In the genomic region with DNA sequence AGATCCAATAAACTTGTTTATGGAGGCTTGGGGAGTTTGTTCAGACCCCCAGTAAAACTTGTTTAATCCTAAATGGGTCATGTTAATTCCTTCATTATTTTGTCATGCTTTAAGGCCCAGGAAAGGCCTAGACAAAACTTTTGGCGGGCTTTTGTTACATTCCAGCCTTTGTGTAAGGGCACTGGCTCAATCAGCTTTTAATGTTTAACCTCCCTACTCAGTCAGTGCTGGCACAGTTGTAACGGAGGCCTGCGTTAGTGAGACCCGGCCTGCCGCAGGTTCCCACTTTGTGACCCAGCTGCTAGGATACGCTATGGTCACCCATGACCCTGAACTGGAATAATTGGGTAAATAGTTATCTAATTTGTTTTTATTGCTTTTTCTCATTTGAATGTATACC, we compare ENCODE assay signal across 16 cellular contexts. TPM values are rescaled to one million over a fixed set of nuclear protein-coding genes. Genes with fewer than 3 reads are reported as not detected.
A peak's percentile ranks its signal among the peaks of the same experiment; 100 is the strongest.
DNase-seq lines count a peak whose midpoint lies in the region; ATAC-seq and TF ChIP-seq lines count a peak whose summit lies in the region.
"Had no signal": no experiment of that assay in that cellular context is flagged by ENCODE, and none has a peak within 500 bp of the region (broad histone marks: within the 10 kb centered on the region; RNA-seq: fewer than 3 reads in every experiment).

No MANE protein-coding gene starts in this region.

- H3K27ac Mint-ChIP-seq in GM23338 (no peak overlapping the region), progenitor cell of endocrine pancreas (peak overlapping the region; percentile 91), type B pancreatic cell (no peak overlapping the region)
- peak overlapping the region; percentile 26 for H3K27ac Mint-ChIP-seq in activated naive CD8-positive, alpha-beta T cell treated with anti-CD3 and anti-CD28 coated beads for 36 hours
- H3K27ac Mint-ChIP-seq: CD8-positive, alpha-beta memory T cell had no signal

- DNase-seq in GM23338 (ENCODE audit: low spot score) = no peak
- DNase-seq in activated naive CD8-positive, alpha-beta T cell treated with anti-CD3 and anti-CD28 coated beads for 36 hours = no peak
- DNase-seq in kidney tubule cell (ENCODE audit: low spot score) = peak; percentile 71
- DNase-seq in progenitor cell of endocrine pancreas (ENCODE audit: low spot score, unreplicated experiment) = no peak
- DNase-seq in cerebellar cortex (ENCODE audit: low spot score) = no peak
- DNase-seq in type B pancreatic cell (ENCODE audit: extremely low spot score, unreplicated experiment) = no peak
- DNase-seq in aorta = no peak
- DNase-seq: C1 segment of cervical spinal cord; CD8-positive, alpha-beta memory T cell; DMS79 treated with DMSO at 0.1 percent for 48 hours; H9; KBM-7; NCI-H1105; NCI-H774; SHP77 treated with DMSO at 0.1 percent for 48 hours had no signal

- 84 to 91% methylated on average over 6 of the region's 6 CpGs for WGBS in aorta, 2 donors

- 0 out of 2 replicates have a peak overlapping the region, but pooled peaks have one; percentile 45 for H2AFZ ChIP-seq in GM23338

- H3K36me3 Mint-ChIP-seq in GM23338 (ENCODE audit: low read depth) (peaks cover 13% of the 10 kb centered on the region; the same call in 1 of the 3 replicates), progenitor cell of endocrine pancreas (ENCODE audit: insufficient read depth) (peaks cover 5% of the 10 kb centered on the region), type B pancreatic cell (no peaks in the 10 kb centered on the region)
- peaks cover 4% of the 10 kb centered on the region for H3K36me3 Mint-ChIP-seq in activated naive CD8-positive, alpha-beta T cell treated with anti-CD3 and anti-CD28 coated beads for 36 hours
- H3K36me3 Mint-ChIP-seq: CD8-positive, alpha-beta memory T cell had no signal

- H3K27me3 ChIP-seq in GM23338 (ENCODE audit: insufficient read depth) (no peaks in the 10 kb centered on the region), aorta (ENCODE audit: control insufficient read depth in 1 of 2, insufficient read depth in 2 of 2, low read length in 1 of 2) (no peaks in the 10 kb centered on the region)

- no peak for TF ChIP-seq CTCF in GM23338 (conservative IDR thresholded peaks at IDR 0.05; ENCODE audit: low read depth in 2 of 2)
- no peak for TF ChIP-seq CTCF in progenitor cell of endocrine pancreas (IDR thresholded peaks at IDR 0.05; ENCODE audit: unreplicated experiment)
- TF ChIP-seq CTCF in type B pancreatic cell (conservative IDR thresholded peaks at IDR 0.05) = no peak

- intact Hi-C loops in aorta (cut with DNase I) = no loop called here

- no peaks in the 10 kb centered on the region for H3K79me2 ChIP-seq in GM23338 (replicated peaks; ENCODE audit: insufficient read depth)

- H3K4me1 Mint-ChIP-seq in GM23338 (peaks cover 4% of the 10 kb centered on the region; the same call in 2 of the 3 replicates), progenitor cell of endocrine pancreas (ENCODE audit: low read depth) (peaks cover 10% of the 10 kb centered on the region), type B pancreatic cell (ENCODE audit: unreplicated experiment) (no peaks in the 10 kb centered on the region)
- H3K4me1 Mint-ChIP-seq in activated naive CD8-positive, alpha-beta T cell treated with anti-CD3 and anti-CD28 coated beads for 36 hours = peaks cover 10% of the 10 kb centered on the region
- H3K4me1 Mint-ChIP-seq: CD8-positive, alpha-beta memory T cell had no signal

- no peaks in the 10 kb centered on the region for H3K9me2 ChIP-seq in GM23338 (ENCODE audit: insufficient read depth)

- H3K9me3 ChIP-seq in aorta (ENCODE audit: control insufficient read depth, low read length) = no peaks in the 10 kb centered on the region

- no peak overlapping the region for H3K4me2 ChIP-seq in GM23338

- no peak overlapping the region for H3K27ac ChIP-seq in GM23338 (ENCODE audit: low read depth)
- H3K27ac ChIP-seq in aorta (ENCODE audit: low read depth in 1 of 2, low read length in 2 of 2) = no peak overlapping the region

- H3K4me3 Mint-ChIP-seq in GM23338 (no peak overlapping the region), progenitor cell of endocrine pancreas (ENCODE audit: low read depth) (no peak overlapping the region), type B pancreatic cell (no peak overlapping the region)
- no peak overlapping the region for H3K4me3 Mint-ChIP-seq in activated naive CD8-positive, alpha-beta T cell treated with anti-CD3 and anti-CD28 coated beads for 36 hours
- H3K4me3 Mint-ChIP-seq: CD8-positive, alpha-beta memory T cell; H9 had no signal

- H3K4me3 ChIP-seq in GM23338 = no peak overlapping the region
- H3K4me3 ChIP-seq in aorta (ENCODE audit: low read length in 2 of 2) = no peak overlapping the region

- no peaks in the 10 kb centered on the region for H3F3A ChIP-seq in GM23338 (replicated peaks; ENCODE audit: low read depth)

- H3K4me1 ChIP-seq in GM23338 (ENCODE audit: insufficient read depth) = no peaks in the 10 kb centered on the region
- H3K4me1 ChIP-seq in aorta (ENCODE audit: control insufficient read depth in 1 of 2, insufficient read depth in 2 of 2, low read length in 2 of 2) = no peaks in the 10 kb centered on the region

- ATAC-seq in GM23338 = peak; percentile 30; the same call in 1 of the 3 replicates
- no peak for ATAC-seq in HG02973 (IDR thresholded peaks at IDR 0.05; ENCODE audit: unreplicated experiment)
- no peak for ATAC-seq in aorta (ENCODE audit: low FRiP score)

- peaks cover 13% of the 10 kb centered on the region for H3K9me3 Mint-ChIP-seq in GM23338
- H3K9me3 Mint-ChIP-seq in activated naive CD8-positive, alpha-beta T cell treated with anti-CD3 and anti-CD28 coated beads for 36 hours = peaks cover 5% of the 10 kb centered on the region
- H3K9me3 Mint-ChIP-seq in progenitor cell of endocrine pancreas (ENCODE audit: low read depth) = peaks cover 13% of the 10 kb centered on the region
- no peaks in the 10 kb centered on the region for H3K9me3 Mint-ChIP-seq in type B pancreatic cell
- H3K9me3 Mint-ChIP-seq: CD8-positive, alpha-beta memory T cell had no signal

- no peaks in the 10 kb centered on the region for H4K20me1 ChIP-seq in GM23338 (replicated peaks; ENCODE audit: insufficient read depth)

- H3K27me3 Mint-ChIP-seq in GM23338 (ENCODE audit: insufficient read depth, low read depth, poor library complexity) (peaks cover 2% of the 10 kb centered on the region), progenitor cell of endocrine pancreas (no peaks in the 10 kb centered on the region), type B pancreatic cell (no peaks in the 10 kb centered on the region)
- no peaks in the 10 kb centered on the region for H3K27me3 Mint-ChIP-seq in activated naive CD8-positive, alpha-beta T cell treated with anti-CD3 and anti-CD28 coated beads for 36 hours
- H3K27me3 Mint-ChIP-seq: CD8-positive, alpha-beta memory T cell had no signal

- H3K36me3 ChIP-seq in GM23338 (ENCODE audit: insufficient read depth) = no peaks in the 10 kb centered on the region
- H3K36me3 ChIP-seq in aorta (ENCODE audit: control insufficient read depth in 1 of 2, insufficient read depth in 2 of 2, low read length in 1 of 2) = no peaks in the 10 kb centered on the region

TF ChIP-seq in GM23338, 12 proteins besides CTCF, POLR2A, EP300 and RAD21 (continues in another document):
- TF ChIP-seq STAT1 (IDR thresholded peaks at IDR 0.05; ENCODE audit: unreplicated experiment) (no peak), ZNF114 (CRISPR knock-in tag; IDR thresholded peaks at IDR 0.05) (no peak)

RNA-seq across cellular contexts. Expression of a gene that starts 59.2 kb away (rescaled TPM):
- total RNA-seq in GM23338 (2014; rRNA removed; shearing (Covaris generic)) = 2.2 and 4.6 TPM in 2 replicates
- polyA plus RNA-seq in GM23338 (2016; fragmentation: Nextera tagmentation; extraction: Ambion mirVana) = 1.3 and 3.1 TPM in 2 replicates
- 10 to 100 TPM; 14.2 to 15.0 TPM for total RNA-seq in activated naive CD8-positive, alpha-beta T cell treated with anti-CD3 and anti-CD28 coated beads for 36 hours
- 12.5 and 14.3 TPM in 2 replicates for total RNA-seq in progenitor cell of endocrine pancreas
- total RNA-seq in type B pancreatic cell (ENCODE audit: low replicate concordance) = 12.4 and 15.2 TPM in 2 replicates
- total RNA-seq in aorta = 1 to 10 TPM; 3.9 to 5.9 TPM
- polyA plus RNA-seq in aorta = 1 to 10 TPM; 5.3 to 5.8 TPM

Comparison
In these comparisons a context has a peak if more than half of its experiments do, and no peak if none do; other contexts are left out.
1. H3K27ac Mint-ChIP-seq: peak in activated naive CD8-positive, alpha-beta T cell treated with anti-CD3 and anti-CD28 coated beads for 36 hours (single experiment) and progenitor cell of endocrine pancreas (single experiment); none in GM23338 (single experiment) and type B pancreatic cell (single experiment).